15 cellular contexts compared by ENCODE assay signal in the genomic region with DNA sequence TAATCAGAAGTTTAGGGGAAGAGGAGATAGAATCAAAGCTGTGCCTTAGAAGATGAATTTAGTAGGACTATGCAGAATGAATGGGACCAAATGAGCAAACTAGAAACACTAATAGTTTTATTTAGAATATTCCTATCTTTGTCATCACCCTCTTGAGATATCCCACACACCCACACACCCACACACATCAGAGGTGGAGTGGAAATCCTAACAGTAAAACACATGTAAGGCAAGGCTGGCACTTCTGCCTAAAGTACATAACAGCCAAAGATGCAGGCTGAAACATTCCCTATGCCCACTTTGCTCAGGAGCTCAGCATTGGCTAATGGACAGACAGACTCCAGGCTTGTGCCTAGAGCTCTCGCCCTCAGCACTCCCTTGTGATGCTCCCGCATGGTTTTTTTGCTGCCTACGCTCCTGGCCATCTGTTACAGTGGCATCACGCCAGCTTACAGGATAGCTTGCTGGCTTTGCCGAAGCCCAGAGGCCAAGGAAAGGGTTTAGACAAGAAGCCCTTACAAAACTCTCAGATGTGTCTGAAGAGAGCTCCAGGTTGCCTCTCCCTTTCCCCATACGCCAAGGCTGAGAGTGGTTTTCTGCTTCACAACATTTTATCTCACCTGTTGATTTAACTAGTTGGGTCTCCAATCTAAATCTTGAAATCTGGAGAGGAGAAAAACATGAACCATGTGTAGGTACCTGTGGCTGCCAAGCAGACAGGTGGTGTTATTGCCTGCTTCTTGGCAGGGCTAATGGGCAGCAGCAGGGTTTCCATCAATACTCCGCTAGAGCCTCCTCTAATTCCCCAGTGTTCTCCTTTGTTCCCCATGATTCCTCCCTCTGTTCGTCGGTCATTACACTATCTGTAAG.
DNase-seq lines count a peak whose midpoint lies in the region; ATAC-seq and TF ChIP-seq lines count a peak whose summit lies in the region.
"Had no signal": no experiment of that assay in that cellular context is flagged by ENCODE, and none has a peak within 500 bp of the region (broad histone marks: within the 10 kb centered on the region; RNA-seq: fewer than 3 reads in every experiment).

No MANE protein-coding gene starts in this region.

- H3K4me1 ChIP-seq in SJCRH30 (no peaks in the 10 kb centered on the region), BE2C (no peaks in the 10 kb centered on the region)
- H3K4me1 ChIP-seq: upper lobe of right lung had no signal

- H3K36me3 ChIP-seq in SJCRH30 (no peaks in the 10 kb centered on the region), BE2C (no peaks in the 10 kb centered on the region)
- H3K36me3 ChIP-seq: upper lobe of right lung had no signal

- no peak overlapping the region for H3K4me3 ChIP-seq in SJCRH30
- no peak overlapping the region for H3K4me3 ChIP-seq in BE2C (ENCODE audit: low read depth, low read length)
- H3K4me3 ChIP-seq: dorsolateral prefrontal cortex, upper lobe of right lung had no signal

- DNase-seq in DMS53 (lab: John Stamatoyannopoulos, UW) = peak; percentile 20
- DNase-seq in DMS53 treated with DMSO at 0.1 percent for 48 hours (lab: John Stamatoyannopoulos, UW; ENCODE audit: unreplicated experiment) = no peak
- DNase-seq in NCI-H2081 treated with DMSO at 0.1 percent for 48 hours (lab: John Stamatoyannopoulos, UW) = peak; percentile 74
- peak; percentile 33 to 54 for DNase-seq in SJCRH30
- DNase-seq in pons (ENCODE audit: low spot score) = peak; percentile 5
- no peak for DNase-seq in BE2C
- no peak for DNase-seq in SK-N-DZ (ENCODE audit: low spot score)
- DNase-seq: 8988T; activated gamma-delta T cell treated with Interleukin-2 at 50 U/mL for 16 hours; CD4-positive, alpha-beta memory T cell; NCI-H1417 treated with DMSO at 0.1 percent for 48 hours; upper lobe of right lung had no signal

- H3K27me3 ChIP-seq in SJCRH30 (no peaks in the 10 kb centered on the region), BE2C (no peaks in the 10 kb centered on the region)
- H3K27me3 ChIP-seq: upper lobe of right lung had no signal

- no peak for TF ChIP-seq CTCF in BE2C (IDR thresholded peaks at IDR 0.05; ENCODE audit: low read depth, low read length)

- ATAC-seq in HG02970 (IDR thresholded peaks at IDR 0.05; ENCODE audit: low FRiP score, unreplicated experiment) = no peak
- ATAC-seq: stimulated activated memory B cell treated with anti-CD40 and anti-IgM and Interleukin-4, amounts not matched to agents 10 μg/mL and 1 μg/mL and 100 μg/mL, for 72 hours; upper lobe of right lung had no signal

- no peaks in the 10 kb centered on the region for H3K9me3 ChIP-seq in SJCRH30 (replicated peaks)
- no peaks in the 10 kb centered on the region for H3K9me3 ChIP-seq in BE2C
- H3K9me3 ChIP-seq: upper lobe of right lung had no signal

- H3K27ac ChIP-seq in SJCRH30 = no peak overlapping the region
- H3K27ac ChIP-seq: upper lobe of right lung had no signal

Comparison
In these comparisons a context has a peak if more than half of its experiments do, and no peak if none do; other contexts are left out.
1. DNase-seq: peak in DMS53 (single experiment), NCI-H2081 treated with DMSO at 0.1 percent for 48 hours (single experiment), SJCRH30 (2 of 2) and pons (single experiment); none in DMS53 treated with DMSO at 0.1 percent for 48 hours (single experiment), BE2C (single experiment) and SK-N-DZ (single experiment).